ENCODE assay signal across 1 cellular context in the genomic region with DNA sequence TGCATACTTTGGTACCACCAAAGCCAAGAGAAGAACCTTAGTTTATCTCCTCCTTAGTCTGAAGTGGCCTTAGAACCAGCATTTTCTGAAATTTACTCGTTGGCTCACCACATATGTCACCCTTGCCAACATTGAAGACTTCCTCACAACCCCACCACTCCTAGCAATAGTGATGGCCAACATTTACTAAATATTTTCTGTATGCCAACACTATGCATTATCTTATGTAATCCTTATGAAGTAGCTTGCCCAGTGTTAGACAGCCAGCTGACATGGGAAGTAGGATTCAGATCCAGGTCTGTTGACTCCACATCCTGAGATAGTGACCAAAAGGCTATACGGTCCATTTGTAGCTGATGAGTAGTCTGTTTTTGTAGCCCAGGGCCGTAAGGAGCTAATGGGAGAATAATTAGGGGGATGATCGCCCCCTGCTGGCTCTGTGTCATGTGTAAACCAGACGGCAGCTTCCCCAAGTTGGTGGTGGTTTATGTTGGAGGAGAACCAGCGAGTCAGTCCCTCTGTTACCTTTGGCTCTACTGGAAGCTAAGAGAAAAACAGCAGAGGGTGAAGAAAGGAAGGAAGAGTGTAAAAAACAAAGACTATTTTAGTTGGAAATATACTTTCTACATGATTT.
TF ChIP-seq lines count a peak whose summit lies in the region.

No MANE protein-coding gene starts in this region.

TF ChIP-seq in Ishikawa, 13 proteins besides CTCF, POLR2A, EP300 and RAD21 (continued from another document):
- TF ChIP-seq REST (IDR thresholded peaks at IDR 0.05; ENCODE audit: low read depth): no peak
